In genomic region chr19:1221141-1221903, GRCh38 we compare ENCODE assay signal across 8 cellular contexts. TPM values are rescaled to one million over a fixed set of nuclear protein-coding genes. Genes with fewer than 3 reads are reported as not detected.
DNase-seq lines count a peak whose midpoint lies in the region; ATAC-seq and TF ChIP-seq lines count a peak whose summit lies in the region.

No MANE protein-coding gene starts in this region.

- no peaks in the 10 kb centered on the region for H3K4me1 ChIP-seq in neutrophil (ENCODE audit: control insufficient read depth in 1 of 2, insufficient read depth in 1 of 2, low read depth in 1 of 2, low read length in 1 of 2)
- no peaks in the 10 kb centered on the region for H3K4me1 ChIP-seq in CD8-positive, alpha-beta memory T cell (ENCODE audit: insufficient read depth, low read length)

- H3K36me3 ChIP-seq in neutrophil, result peaks cover 66% of the 10 kb centered on the region
- H3K36me3 ChIP-seq in CD8-positive, alpha-beta memory T cell (ENCODE audit: insufficient read depth, low read length), result peaks cover 7% of the 10 kb centered on the region

- intact Hi-C loops in Calu3 (cut with micrococcal nuclease; ENCODE audit: unreplicated experiment), result no loop called here

- ATAC-seq in HG02759 (IDR thresholded peaks at IDR 0.05; ENCODE audit: unreplicated experiment), result no peak

- BruUV-seq in Calu3 (replicated peaks; lab: Mats Ljungman, UMichigan), result no TSS peak

- POLR2A ChIA-PET in CD8-positive, alpha-beta memory T cell (lab: Charles Lee), result no interaction called here

- no peak overlapping the region for H3K27ac Mint-ChIP-seq in Calu3 (ENCODE audit: unreplicated experiment)
- H3K27ac Mint-ChIP-seq in CD8-positive, alpha-beta memory T cell, result no peak overlapping the region

- H3K27ac ChIP-seq in neutrophil, result no peak overlapping the region
- H3K27ac ChIP-seq in CD8-positive, alpha-beta memory T cell (ENCODE audit: low read depth, low read length), result no peak overlapping the region

- DNase-seq in Calu3 (no peak), RPMI7951 (ENCODE audit: low read depth) (peak; percentile 39), fibroblast of mammary gland (ENCODE audit: low read depth) (peak; percentile 65), mesenteric fat pad (ENCODE audit: low spot score) (no peak), SW480 (ENCODE audit: low spot score) (no peak)
- no peak for DNase-seq in CD8-positive, alpha-beta memory T cell

- H3K4me3 Mint-ChIP-seq in Calu3 (ENCODE audit: low read depth, unreplicated experiment), result no peak overlapping the region
- H3K4me3 Mint-ChIP-seq in CD8-positive, alpha-beta memory T cell, result no peak overlapping the region

- no peaks in the 10 kb centered on the region for H3K27me3 ChIP-seq in neutrophil
- no peaks in the 10 kb centered on the region for H3K27me3 ChIP-seq in CD8-positive, alpha-beta memory T cell (ENCODE audit: insufficient read depth, low read length, poor library complexity, severe bottlenecking)

- H3K27me3 Mint-ChIP-seq in Calu3 (ENCODE audit: unreplicated experiment), result no peaks in the 10 kb centered on the region
- no peaks in the 10 kb centered on the region for H3K27me3 Mint-ChIP-seq in CD8-positive, alpha-beta memory T cell

- no peaks in the 10 kb centered on the region for H3K9me3 ChIP-seq in neutrophil
- no peaks in the 10 kb centered on the region for H3K9me3 ChIP-seq in CD8-positive, alpha-beta memory T cell (ENCODE audit: low read length)

- H3K9me3 Mint-ChIP-seq in Calu3 (ENCODE audit: low read depth, unreplicated experiment), result no peaks in the 10 kb centered on the region
- H3K9me3 Mint-ChIP-seq in CD8-positive, alpha-beta memory T cell, result no peaks in the 10 kb centered on the region

- CTCF ChIA-PET in Calu3 (lab: Charles Lee), result no interaction called here
- CTCF ChIA-PET in CD8-positive, alpha-beta memory T cell (lab: Charles Lee), result interaction anchor here (1.6 kb wide), 1 partner anchor 109 kb away, joined by 3 read pairs; no protein-coding TSS in a partner anchor

- H3K36me3 Mint-ChIP-seq in Calu3 (ENCODE audit: insufficient read depth, unreplicated experiment), result no peaks in the 10 kb centered on the region
- peaks cover 0 to 19% (median 0%) of the 10 kb centered on the region in 3 donors for H3K36me3 Mint-ChIP-seq in CD8-positive, alpha-beta memory T cell

- peak; percentile 60 for TF ChIP-seq CTCF in Calu3 (IDR thresholded peaks at IDR 0.05; ENCODE audit: unreplicated experiment)
- TF ChIP-seq CTCF in fibroblast of mammary gland (conservative IDR thresholded peaks at IDR 0.05; ENCODE audit: control insufficient read depth, insufficient read depth, low read depth, low read length), result peak; percentile 63
- peak; percentile 20 for TF ChIP-seq CTCF in neutrophil (IDR thresholded peaks at IDR 0.05)

- no peak overlapping the region for H3K4me3 ChIP-seq in fibroblast of mammary gland (ENCODE audit: control insufficient read depth, low read depth, low read length)
- H3K4me3 ChIP-seq in neutrophil (ENCODE audit: low read depth in 1 of 2, low read length in 1 of 2), result no peak overlapping the region
- H3K4me3 ChIP-seq in CD8-positive, alpha-beta memory T cell (ENCODE audit: low read length), result no peak overlapping the region

- H3K4me1 Mint-ChIP-seq in Calu3 (ENCODE audit: low read depth, unreplicated experiment), result no peaks in the 10 kb centered on the region
- H3K4me1 Mint-ChIP-seq in CD8-positive, alpha-beta memory T cell, result peaks cover 0 to 3% (median 1%) of the 10 kb centered on the region in 3 donors

RNA-seq across cellular contexts. Expression of gene STK11, which starts 15.7 kb away (rescaled TPM):
- total RNA-seq in Calu3 (2022) (55.8 and 58.3 TPM in 2 replicates), mesenteric fat pad (60.8 TPM)
- 19.8 and 34.9 TPM in 2 replicates for total RNA-seq in RPMI7951 (2014; rRNA removed; shearing (Covaris generic))
- total RNA-seq in CD8-positive, alpha-beta memory T cell, result 10 to 100 TPM; 66.9 to 69.7 TPM
- polyA plus RNA-seq in CD8-positive, alpha-beta memory T cell, result 37.0 TPM

RNA-seq across cellular contexts. Expression of gene CBARP, which starts 16.5 kb away (rescaled TPM):
- total RNA-seq in Calu3 (2022), result 4.2 and 5.7 TPM in 2 replicates
- 0.48 and 0.88 TPM in 2 replicates for total RNA-seq in RPMI7951 (2014; rRNA removed; shearing (Covaris generic))
- under 1 TPM; 0.22 to 0.80 TPM for total RNA-seq in CD8-positive, alpha-beta memory T cell
- polyA plus RNA-seq in CD8-positive, alpha-beta memory T cell, result not detected
- 6.2 TPM for total RNA-seq in mesenteric fat pad

RNA-seq across cellular contexts. Expression of gene ATP5F1D, which starts 20.2 kb away (rescaled TPM):
- total RNA-seq in Calu3 (2022), result 86.6 and 91.8 TPM in 2 replicates
- total RNA-seq in RPMI7951 (2014; rRNA removed; shearing (Covaris generic)), result 41.8 and 78.0 TPM in 2 replicates
- 100 to 1,000 TPM; 179 to 180 TPM for total RNA-seq in CD8-positive, alpha-beta memory T cell
- 271 TPM for polyA plus RNA-seq in CD8-positive, alpha-beta memory T cell
- 189 TPM for total RNA-seq in mesenteric fat pad

RNA-seq across cellular contexts. Expression of gene MIDN, which starts 27.1 kb away (rescaled TPM):
- total RNA-seq in Calu3 (2022) (61.8 and 72.4 TPM in 2 replicates), mesenteric fat pad (156 TPM)
- 3.2 and 4.1 TPM in 2 replicates for total RNA-seq in RPMI7951 (2014; rRNA removed; shearing (Covaris generic))
- 10 to 100 TPM; 39.8 to 45.3 TPM for total RNA-seq in CD8-positive, alpha-beta memory T cell
- 14.6 TPM for polyA plus RNA-seq in CD8-positive, alpha-beta memory T cell

RNA-seq across cellular contexts. Expression of gene SBNO2, which starts 47.3 kb away (rescaled TPM):
- 84.9 and 97.8 TPM in 2 replicates for total RNA-seq in Calu3 (2022)
- total RNA-seq in RPMI7951 (2014; rRNA removed; shearing (Covaris generic)), result 12.1 and 16.3 TPM in 2 replicates
- 10 to 100 TPM; 59.0 to 61.0 TPM for total RNA-seq in CD8-positive, alpha-beta memory T cell
- 4.3 TPM for polyA plus RNA-seq in CD8-positive, alpha-beta memory T cell
- total RNA-seq in mesenteric fat pad, result 139 TPM

Comparison
In these comparisons a context has a peak if more than half of its experiments do, and no peak if none do; other contexts are left out.
1. DNase-seq: peak in RPMI7951 (single experiment) and fibroblast of mammary gland (single experiment); none in Calu3 (single experiment), CD8-positive, alpha-beta memory T cell (0 of 5), mesenteric fat pad (single experiment) and SW480 (single experiment).
2. Peak in every context shown above with its lines, with median percentiles within 50 percentile points of each other: CTCF ChIP-seq.